In genomic region chr2:75710220-75710576, GRCh38 we compare ENCODE assay signal across 8 cellular contexts. TPM values are rescaled to one million over a fixed set of nuclear protein-coding genes. Genes with fewer than 3 reads are reported as not detected.
DNase-seq lines count a peak whose midpoint lies in the region; ATAC-seq and TF ChIP-seq lines count a peak whose summit lies in the region.

No MANE protein-coding gene starts in this region.

- H3K9ac ChIP-seq in HUES48 (ENCODE audit: low read depth, low read length) (peak overlapping the region; percentile 95), mesenchymal stem cell (ENCODE audit: low read length) (peak overlapping the region; percentile 90)

- intact Hi-C loops in body of pancreas (cut with DNase I) = no loop called here

- H3K4me1 ChIP-seq in HUES48 (ENCODE audit: control insufficient read depth, insufficient read depth, low read length) (peaks cover 17% of the 10 kb centered on the region), body of pancreas (peaks cover 20% of the 10 kb centered on the region), mesenchymal stem cell (ENCODE audit: control insufficient read depth, insufficient read depth, low read depth, low read length) (peaks cover 2% of the 10 kb centered on the region)

- H2BK5ac ChIP-seq in mesenchymal stem cell (ENCODE audit: low read depth, low read length, poor library complexity, severe bottlenecking) = peak overlapping the region; percentile 20

- peak overlapping the region; percentile 59 for H3K4me2 ChIP-seq in mesenchymal stem cell (ENCODE audit: low read length, poor library complexity, severe bottlenecking)

- TF ChIP-seq CTCF in body of pancreas (IDR thresholded peaks at IDR 0.05) = no peak

- H3K4me3 Mint-ChIP-seq in activated T-cell treated with anti-CD3 and anti-CD28 coated beads, Interleukin-2, amount 50 U/mL, for 72 hours = peak overlapping the region; percentile 94 to 95

- peaks cover 17% of the 10 kb centered on the region for H3K4me1 Mint-ChIP-seq in activated T-cell treated with anti-CD3 and anti-CD28 coated beads, Interleukin-2, amount 50 U/mL, for 72 hours (ENCODE audit: low read depth)

- H3K18ac ChIP-seq in mesenchymal stem cell (ENCODE audit: low read depth in 1 of 2, low read length in 2 of 2) = peak overlapping the region; percentile 89 to 96

- peak overlapping the region; percentile 3 for H2BK15ac ChIP-seq in mesenchymal stem cell (ENCODE audit: low read depth, poor library complexity, severe bottlenecking)

- peak overlapping the region; percentile 80 for H4K91ac ChIP-seq in mesenchymal stem cell (ENCODE audit: low read length)

- H3K9me3 ChIP-seq in HUES48 (ENCODE audit: control insufficient read depth, insufficient read depth, low read length) = no peaks in the 10 kb centered on the region
- no peaks in the 10 kb centered on the region for H3K9me3 ChIP-seq in body of pancreas
- no peaks in the 10 kb centered on the region for H3K9me3 ChIP-seq in mesenchymal stem cell (ENCODE audit: control insufficient read depth, low read length)

- H2AK5ac ChIP-seq in mesenchymal stem cell (ENCODE audit: low read length, severe bottlenecking) = no peak overlapping the region

- peak overlapping the region in 1 of 2 experiments; percentile 83 for H3K23ac ChIP-seq in mesenchymal stem cell (ENCODE audit: low read length in 2 of 2)

- no peaks in the 10 kb centered on the region for H3K27me3 ChIP-seq in HUES48 (ENCODE audit: control insufficient read depth, insufficient read depth, low read length)
- no peaks in the 10 kb centered on the region for H3K27me3 ChIP-seq in body of pancreas
- H3K27me3 ChIP-seq in mesenchymal stem cell (ENCODE audit: control insufficient read depth in 1 of 2, insufficient read depth in 1 of 2, low read length in 2 of 2) = no peaks in the 10 kb centered on the region

- H4K8ac ChIP-seq in mesenchymal stem cell (ENCODE audit: low read length) = peak overlapping the region; percentile 99

- peak overlapping the region; percentile 43 for H2BK120ac ChIP-seq in mesenchymal stem cell (ENCODE audit: low read depth, low read length)

- WGBS in body of pancreas, 2 donors = 0 to 2% methylated on average over 6 to 12 of the region's 12 CpGs
- 7% methylated on average over 12 of the region's 12 CpGs for WGBS in mesenchymal stem cell

- H2BK12ac ChIP-seq in mesenchymal stem cell (ENCODE audit: low read length in 2 of 2) = peak overlapping the region; percentile 18 to 57

- peaks cover 2 to 4% of the 10 kb centered on the region in 2 donors for H3K36me3 Mint-ChIP-seq in activated T-cell treated with anti-CD3 and anti-CD28 coated beads, Interleukin-2, amount 50 U/mL, for 72 hours (ENCODE audit: insufficient read depth in 2 of 2)

- H3K4ac ChIP-seq in mesenchymal stem cell (ENCODE audit: low read depth in 1 of 2, low read length in 2 of 2) = peak overlapping the region; percentile 34 to 81

- no peaks in the 10 kb centered on the region for H3K27me3 Mint-ChIP-seq in activated T-cell treated with anti-CD3 and anti-CD28 coated beads, Interleukin-2, amount 50 U/mL, for 72 hours (ENCODE audit: low read depth)

- ATAC-seq in activated T-cell treated with anti-CD3 and anti-CD28 coated beads, Interleukin-2, amount 50 U/mL, for 72 hours (replicated peaks in 1 of 2) = no peak
- ATAC-seq in body of pancreas = peak; percentile 22
- no peak for ATAC-seq in HG03565 (IDR thresholded peaks at IDR 0.05; ENCODE audit: unreplicated experiment)

- peak overlapping the region; percentile 87 for H3K4me3 ChIP-seq in HUES48 (ENCODE audit: low read depth, low read length)
- peak overlapping the region; percentile 40 to 68 for H3K4me3 ChIP-seq in body of pancreas
- peak overlapping the region; percentile 58 to 88 for H3K4me3 ChIP-seq in mesenchymal stem cell (ENCODE audit: insufficient read depth in 1 of 2, low read depth in 1 of 2, low read length in 2 of 2)

- H3K27ac Mint-ChIP-seq in activated T-cell treated with anti-CD3 and anti-CD28 coated beads, Interleukin-2, amount 50 U/mL, for 72 hours = peak overlapping the region; percentile 93

- no peaks in the 10 kb centered on the region for H3K9me3 Mint-ChIP-seq in activated T-cell treated with anti-CD3 and anti-CD28 coated beads, Interleukin-2, amount 50 U/mL, for 72 hours

- DNase-seq in activated T-cell treated with anti-CD3 and anti-CD28 coated beads, Interleukin-2, amount 50 U/mL, for 72 hours = no peak
- DNase-seq in activated T-cell treated with anti-CD3 and anti-CD28 coated beads for 4 hours (no peak), body of pancreas (no peak), mesenchymal stem cell (no peak), ureter (ENCODE audit: low spot score) (no peak)
- DNase-seq in stimulated activated CD4-positive, alpha-beta T cell treated with anti-CD3 and anti-CD28 coated beads, Interleukin-4, amount 100 ng/mL, for 4 hours = no peak

- H3K27ac ChIP-seq in HUES48 (ENCODE audit: low read depth, low read length) = peak overlapping the region; percentile 97
- peak overlapping the region; percentile 78 to 90 (median 84) for H3K27ac ChIP-seq in body of pancreas
- H3K27ac ChIP-seq in mesenchymal stem cell (ENCODE audit: low read length, poor library complexity, severe bottlenecking) = peak overlapping the region; percentile 20

- no peaks in the 10 kb centered on the region for H3K79me1 ChIP-seq in mesenchymal stem cell (replicated peaks; ENCODE audit: low read length, poor library complexity, severe bottlenecking)

- H3K36me3 ChIP-seq in HUES48 (ENCODE audit: control insufficient read depth, insufficient read depth, low read length) (peaks cover 14% of the 10 kb centered on the region), body of pancreas (replicated peaks in 1 of 2; ENCODE audit: insufficient read depth in 1 of 2, low read depth in 2 of 2) (no peaks in the 10 kb centered on the region), mesenchymal stem cell (ENCODE audit: control insufficient read depth in 1 of 2, insufficient read depth in 2 of 2, low read depth in 1 of 2, low read length in 2 of 2) (peaks cover 0 to 8% of the 10 kb centered on the region in 2 experiments)

- peak overlapping the region; percentile 97 for H2AFZ ChIP-seq in mesenchymal stem cell (ENCODE audit: low read depth, low read length)

- no peak for TF ChIP-seq POLR2A in body of pancreas (IDR thresholded peaks at IDR 0.05)

- H3K14ac ChIP-seq in mesenchymal stem cell (ENCODE audit: low read length in 2 of 2) = peak overlapping the region in 1 of 2 experiments; percentile 96

RNA-seq across cellular contexts. Expression of gene GCFC2, which starts 0.5 kb away (rescaled TPM):
- total RNA-seq in activated T-cell treated with anti-CD3 and anti-CD28 coated beads, Interleukin-2, amount 50 U/mL, for 72 hours = 10 to 100 TPM; 18.4 to 19.9 TPM
- 10 to 100 TPM; 23.4 to 28.8 TPM for total RNA-seq in body of pancreas
- polyA plus RNA-seq in mesenchymal stem cell (2013, experiment 1 of 2) = 14.9 TPM
- polyA plus RNA-seq in mesenchymal stem cell (2013, experiment 2 of 2) = 14.3 TPM
- 23.8 TPM for total RNA-seq in ureter

Comparison
In these comparisons a context has a peak if more than half of its experiments do, and no peak if none do; other contexts are left out.
1. H3K27ac ChIP-seq: peak in every context shown above with its lines; median percentile 97 in HUES48; 84 in body of pancreas; 20 in mesenchymal stem cell.